Comparison of ENCODE assay signal across 19 cellular contexts in genomic region chr11:61425367-61426131, GRCh38. TPM values are rescaled to one million over a fixed set of nuclear protein-coding genes. Genes with fewer than 3 reads are reported as not detected.
A peak's percentile ranks its signal among the peaks of the same experiment; 100 is the strongest.
DNase-seq lines count a peak whose midpoint lies in the region; ATAC-seq, FAIRE-seq and TF ChIP-seq lines count a peak whose summit lies in the region.
"Had no signal": no experiment of that assay in that cellular context is flagged by ENCODE, and none has a peak within 500 bp of the region (broad histone marks: within the 10 kb centered on the region; RNA-seq: fewer than 3 reads in every experiment).

No MANE protein-coding gene starts in this region.

- no peaks in the 10 kb centered on the region for H3K9me3 Mint-ChIP-seq in dendritic cell treated with granulocyte-macrophage colony-stimulating factor and Interleukin-4, amounts not matched to agents 40 ng/mL and 50 ng/mL, for 4 days
- H3K9me3 Mint-ChIP-seq: activated naive CD4-positive, alpha-beta T cell treated with anti-CD3 and anti-CD28 coated beads for 36 hours had no signal

- TF ChIP-seq EP300 in HepG2 (IDR thresholded peaks at IDR 0.05; ENCODE audit: low read depth in 2 of 2, low read length in 2 of 2) (no peak), HepG2 (CRISPR knock-in tag; IDR thresholded peaks at IDR 0.05; ENCODE audit: borderline replicate concordance) (no peak)

- H3K27ac ChIP-seq in HepG2 (ENCODE audit: extremely low read length, insufficient read depth, low read length) (no peak overlapping the region), right lobe of liver (no peak overlapping the region), OCI-LY7 (ENCODE audit: low read depth, low read length, poor library complexity, severe bottlenecking) (no peak overlapping the region), subcutaneous abdominal adipose tissue (ENCODE audit: low read depth, low read length) (no peak overlapping the region)
- H3K27ac ChIP-seq: heart left ventricle, left ventricle myocardium inferior, Peyer's patch had no signal

- H4K20me1 ChIP-seq in HepG2 (ENCODE audit: insufficient read depth, low read length) = peaks cover 8% of the 10 kb centered on the region; the same call in 1 of the 2 replicates
- peaks cover 30% of the 10 kb centered on the region for H4K20me1 ChIP-seq in OCI-LY7 (ENCODE audit: insufficient read depth, low read length)

- TF ChIP-seq RAD21 in HepG2 (CRISPR knock-in tag; IDR thresholded peaks at IDR 0.05) = no peak

- H3K4me2 ChIP-seq in HepG2 (ENCODE audit: low read depth, low read length) (peak overlapping the region; percentile 3; the same call in 1 of the 2 replicates), OCI-LY7 (ENCODE audit: low read length) (peak overlapping the region; percentile 10; the same call in 1 of the 2 replicates)

- H3K36me3 ChIP-seq in HepG2 (replicated peaks in 1 of 2; ENCODE audit: control insufficient read depth in 1 of 2, insufficient read depth in 2 of 2, low read length in 2 of 2) (peaks cover 13 to 77% of the 10 kb centered on the region in 2 experiments), right lobe of liver (peaks cover 14 to 70% (median 31%) of the 10 kb centered on the region in 4 donors), OCI-LY7 (ENCODE audit: insufficient read depth, low read length) (peaks cover 85% of the 10 kb centered on the region), subcutaneous abdominal adipose tissue (ENCODE audit: control insufficient read depth in 5 of 5, insufficient read depth in 5 of 5, low read length in 5 of 5) (peaks cover 42 to 70% (median 60%) of the 10 kb centered on the region in 5 donors)

- peaks cover 34% of the 10 kb centered on the region for H3K4me1 Mint-ChIP-seq in dendritic cell treated with granulocyte-macrophage colony-stimulating factor and Interleukin-4, amounts not matched to agents 40 ng/mL and 50 ng/mL, for 4 days (ENCODE audit: low read depth)

- H3K9me2 ChIP-seq in OCI-LY7 (ENCODE audit: insufficient read depth, low read length) = no peaks in the 10 kb centered on the region

- in situ Hi-C loops in HepG2 (cut with HindIII; ENCODE audit: extremely low pct_ligation_motif_present, low pct_unique_long_range_greater_than_20kb) = no loop called here

- H2AFZ ChIP-seq in HepG2 (ENCODE audit: low read length) = no peak overlapping the region
- no peak overlapping the region for H2AFZ ChIP-seq in OCI-LY7 (ENCODE audit: low read length)

- no peak for FAIRE-seq in HepG2 (lab: Jason Lieb, UNC)
- FAIRE-seq: D721Med, endometrium had no signal

- no peak overlapping the region for H3K4me3 Mint-ChIP-seq in dendritic cell treated with granulocyte-macrophage colony-stimulating factor and Interleukin-4, amounts not matched to agents 40 ng/mL and 50 ng/mL, for 4 days
- H3K4me3 Mint-ChIP-seq: activated naive CD4-positive, alpha-beta T cell treated with anti-CD3 and anti-CD28 coated beads for 36 hours had no signal

- H3K36me3 Mint-ChIP-seq in dendritic cell treated with granulocyte-macrophage colony-stimulating factor and Interleukin-4, amounts not matched to agents 40 ng/mL and 50 ng/mL, for 4 days (ENCODE audit: low read depth) = peaks cover 100% of the 10 kb centered on the region

- POLR2A ChIA-PET in HepG2 (lab: Yijun Ruan, JAX) (interaction anchor here (2.2 kb wide), 1 partner anchor 33 kb away, joined by 6 read pairs; the partner anchor contains the start of gene TMEM216), OCI-LY7 (lab: Charles Lee) (interaction anchor here (0.9 to 1.0 kb wide), 3 partner anchors 8 to 98 kb away, joined by 3 read pairs; no protein-coding TSS in a partner anchor)

- no peak for DNase-seq in HepG2 (ENCODE audit: low spot score)
- no peak for DNase-seq in right lobe of liver
- DNase-seq in OCI-LY7 (ENCODE audit: low spot score) = no peak
- DNase-seq in posterior vena cava (ENCODE audit: low spot score) = no peak
- no peak for DNase-seq in DMS 273 treated with DMSO at 0.1 percent for 48 hours (lab: John Stamatoyannopoulos, UW)
- DNase-seq: activated CD8-positive, alpha-beta memory T cell treated with anti-CD3 and anti-CD28 coated beads, Interleukin-2, amount 50 U/mL, for 4 hours; activated naive CD4-positive, alpha-beta T cell treated with anti-CD3 and anti-CD28 coated beads for 36 hours; heart left ventricle; left ventricle myocardium inferior; NCI-H1694 treated with DMSO at 0.1 percent for 48 hours; NCI-H345; Peyer's patch had no signal

- intact Hi-C loops in HepG2 (cut with micrococcal nuclease; ENCODE audit: unreplicated experiment) (no loop called here), right lobe of liver (cut with DNase I) (no loop called here), OCI-LY7 (cut with micrococcal nuclease; ENCODE audit: unreplicated experiment) (loop anchor here (5.0 kb wide), 2 partner anchors 63 to 93 kb away; partner anchors contain the start of genes CYB561A3, DDB1, TKFC and TMEM138), posterior vena cava (cut with DNase I) (no loop called here)
- intact Hi-C loops in dendritic cell treated with granulocyte-macrophage colony-stimulating factor and Interleukin-4, amounts not matched to agents 40 ng/mL and 50 ng/mL, for 4 days (cut with micrococcal nuclease) = no loop called here

- H3K9me3 ChIP-seq in HepG2 (ENCODE audit: low read length) (no peaks in the 10 kb centered on the region), right lobe of liver (no peaks in the 10 kb centered on the region), OCI-LY7 (ENCODE audit: low read length) (no peaks in the 10 kb centered on the region), subcutaneous abdominal adipose tissue (ENCODE audit: control insufficient read depth in 5 of 5, low read length in 5 of 5) (no peaks in the 10 kb centered on the region)
- H3K9me3 ChIP-seq: heart left ventricle, left ventricle myocardium inferior, Peyer's patch had no signal

- peak overlapping the region; percentile 28 for H3K27ac Mint-ChIP-seq in dendritic cell treated with granulocyte-macrophage colony-stimulating factor and Interleukin-4, amounts not matched to agents 40 ng/mL and 50 ng/mL, for 4 days
- H3K27ac Mint-ChIP-seq: activated naive CD4-positive, alpha-beta T cell treated with anti-CD3 and anti-CD28 coated beads for 36 hours had no signal

- H3K27me3 ChIP-seq in HepG2 (ENCODE audit: control insufficient read depth in 1 of 2, insufficient read depth in 2 of 2, low read length in 2 of 2) (no peaks in the 10 kb centered on the region; a peak in 2 of 5 replicates), right lobe of liver (no peaks in the 10 kb centered on the region), subcutaneous abdominal adipose tissue (ENCODE audit: control insufficient read depth in 5 of 5, insufficient read depth in 4 of 5, low read length in 5 of 5) (no peaks in the 10 kb centered on the region)
- H3K27me3 ChIP-seq: heart left ventricle, Peyer's patch had no signal

- CTCF ChIA-PET in HepG2 (lab: Yijun Ruan, JAX; ENCODE audit: low intra/inter-chr PET ratio, low total read pairs) (no interaction called here), OCI-LY7 (lab: Charles Lee; ENCODE audit: unreplicated experiment) (interaction anchor here (0.5 kb wide), 1 partner anchor 27 kb away, joined by 3 read pairs; no protein-coding TSS in a partner anchor)

- 100% methylated on average over 1 of the region's 1 CpG for WGBS in HepG2 (ENCODE audit: low lambda C conversion rate)
- 78% methylated on average over 1 of the region's 1 CpG for WGBS in right lobe of liver (ENCODE audit: insufficient coverage, low coverage, low lambda C conversion rate, missing lambda C conversion rate)

- H3K79me2 ChIP-seq in HepG2 (ENCODE audit: insufficient read depth, low read length) (peaks cover 58% of the 10 kb centered on the region), OCI-LY7 (ENCODE audit: insufficient read depth, low read depth, low read length) (peaks cover 86% of the 10 kb centered on the region)

- H3K4me3 ChIP-seq in HepG2 (replicated peaks in 1 of 3; ENCODE audit: insufficient read depth in 1 of 3, low read depth in 2 of 3, low read length in 3 of 3) (no peak overlapping the region), right lobe of liver (no peak overlapping the region), OCI-LY7 (ENCODE audit: low read depth, low read length, poor library complexity, severe bottlenecking) (no peak overlapping the region), subcutaneous abdominal adipose tissue (ENCODE audit: low read depth in 1 of 5, low read length in 5 of 5) (no peak overlapping the region)
- H3K4me3 ChIP-seq: heart left ventricle, left ventricle myocardium inferior, Peyer's patch had no signal

- no peak overlapping the region for H3K9ac ChIP-seq in HepG2 (ENCODE audit: insufficient read depth, low read depth, low read length)
- H3K9ac ChIP-seq in subcutaneous abdominal adipose tissue (ENCODE audit: low read length in 5 of 5) = peak overlapping the region in 3 of 5 donors; percentile 39 to 54 (median 47)

- TF ChIP-seq POLR2A in HepG2 (IDR thresholded peaks at IDR 0.05; ENCODE audit: insufficient read depth in 1 of 2, low read depth in 2 of 2, low read length in 2 of 2) (no peak), right lobe of liver (IDR thresholded peaks at IDR 0.05) (no peak)

- H3K27me3 Mint-ChIP-seq in dendritic cell treated with granulocyte-macrophage colony-stimulating factor and Interleukin-4, amounts not matched to agents 40 ng/mL and 50 ng/mL, for 4 days = no peaks in the 10 kb centered on the region

- H3K4me1 ChIP-seq in HepG2 (ENCODE audit: insufficient read depth, low read length) (peaks cover 30% of the 10 kb centered on the region), right lobe of liver (peaks cover 0 to 10% (median 4%) of the 10 kb centered on the region in 4 donors), OCI-LY7 (ENCODE audit: insufficient read depth, low read length, poor library complexity, severe bottlenecking) (peaks cover 18% of the 10 kb centered on the region), subcutaneous abdominal adipose tissue (ENCODE audit: control insufficient read depth in 5 of 5, insufficient read depth in 5 of 5, low read length in 5 of 5) (peaks cover 3 to 22% (median 14%) of the 10 kb centered on the region in 5 donors)

- ATAC-seq in HepG2 = no peak
- no peak for ATAC-seq in right lobe of liver
- no peak for ATAC-seq in GM21360 (IDR thresholded peaks at IDR 0.05; ENCODE audit: unreplicated experiment)
- ATAC-seq: heart left ventricle, sciatic nerve had no signal

- BruUV-seq in HepG2 (replicated peaks; lab: Mats Ljungman, UMichigan) = no TSS peak
- no TSS peak for BruUV-seq in OCI-LY7 (replicated peaks; lab: Mats Ljungman, UMichigan)

- TF ChIP-seq CTCF in HepG2 (CRISPR knock-in tag; IDR thresholded peaks at IDR 0.05) (no peak), right lobe of liver (IDR thresholded peaks at IDR 0.05) (no peak), OCI-LY7 (conservative IDR thresholded peaks at IDR 0.05; ENCODE audit: low read length) (no peak)

RNA-seq across cellular contexts. Expression of gene CPSF7, which starts 4.2 kb away (rescaled TPM):
- total RNA-seq in HepG2 (2016; rRNA removed; fragmentation: Illumina TruSeq; extraction: Trizol) (29.4 and 34.1 TPM in 2 replicates), right lobe of liver (10 to 100 TPM; 16.7 to 52.0 (median 31.7) TPM), OCI-LY7 (2022) (128 and 153 TPM in 2 replicates), posterior vena cava (10 to 100 TPM; 51.5 to 52.0 TPM)
- 7.3 and 8.6 TPM in 2 replicates for total RNA-seq in HepG2 (2016; cell fraction: cytosol; rRNA removed; fragmentation: Illumina TruSeq; extraction: Trizol; ENCODE audit: low read depth)
- 25.4 and 37.8 TPM in 2 replicates for total RNA-seq in HepG2 (2016; cell fraction: insoluble cytoplasmic fraction; rRNA removed; fragmentation: Illumina TruSeq; extraction: Trizol)
- total RNA-seq in HepG2 (2016; cell fraction: membrane; rRNA removed; fragmentation: Illumina TruSeq; extraction: Trizol) = 19.4 and 20.2 TPM in 2 replicates
- 48.4 and 51.2 TPM in 2 replicates for total RNA-seq in HepG2 (2016; cell fraction: nucleus; rRNA removed; fragmentation: Illumina TruSeq; extraction: Trizol)
- polyA plus RNA-seq in HepG2 (2011; rRNA removed) = 36.8 and 40.6 TPM in 2 replicates
- polyA plus RNA-seq in HepG2 (2011; cell fraction: cytosol; rRNA removed) = 16.4 and 19.7 TPM in 2 replicates
- polyA plus RNA-seq in HepG2 (2011; cell fraction: nucleus; rRNA removed) = 110 and 125 TPM in 2 replicates
- 47.5 and 48.9 TPM in 2 replicates for polyA plus RNA-seq in HepG2 (2012)
- 3.7 and 4.1 TPM in 2 replicates for polyA plus RNA-seq in HepG2 (2016; cell fraction: cytosol; fragmentation: Illumina TruSeq; extraction: Trizol; ENCODE audit: low read depth)
- polyA plus RNA-seq in HepG2 (2016; cell fraction: insoluble cytoplasmic fraction; fragmentation: Illumina TruSeq; extraction: Trizol; ENCODE audit: low read depth) = 36.9 and 49.6 TPM in 2 replicates
- polyA plus RNA-seq in HepG2 (2016; cell fraction: membrane; fragmentation: Illumina TruSeq; extraction: Trizol; ENCODE audit: low read depth) = 13.1 and 15.0 TPM in 2 replicates
- polyA plus RNA-seq in HepG2 (2016; cell fraction: nucleus; fragmentation: Illumina TruSeq; extraction: Trizol; ENCODE audit: insufficient read depth, low read depth) = 151 and 159 TPM in 2 replicates
- 43.6 and 128 TPM in 2 replicates for polyA minus RNA-seq in HepG2 (2011; rRNA and poly(A)+ RNA removed; ENCODE audit: low replicate concordance)
- 14.5 and 17.3 TPM in 2 replicates for polyA minus RNA-seq in HepG2 (2011; cell fraction: cytosol; rRNA and poly(A)+ RNA removed)
- polyA minus RNA-seq in HepG2 (2011; cell fraction: nucleus; rRNA and poly(A)+ RNA removed) = 56.7 and 63.0 TPM in 2 replicates
- total RNA-seq in OCI-LY7 (2014; rRNA removed; shearing (Covaris generic)) = 56.1 and 69.4 TPM in 2 replicates

RNA-seq across cellular contexts. Expression of gene SDHAF2, which starts 4.4 kb away (rescaled TPM):
- total RNA-seq in HepG2 (2016; rRNA removed; fragmentation: Illumina TruSeq; extraction: Trizol) (44.2 and 53.3 TPM in 2 replicates), right lobe of liver (10 to 100 TPM; 17.7 to 62.5 (median 23.3) TPM), OCI-LY7 (2022) (28.0 and 33.3 TPM in 2 replicates), posterior vena cava (10 to 100 TPM; 23.4 to 24.9 TPM)
- 30.3 and 32.6 TPM in 2 replicates for total RNA-seq in HepG2 (2016; cell fraction: cytosol; rRNA removed; fragmentation: Illumina TruSeq; extraction: Trizol; ENCODE audit: low read depth)
- total RNA-seq in HepG2 (2016; cell fraction: insoluble cytoplasmic fraction; rRNA removed; fragmentation: Illumina TruSeq; extraction: Trizol) = 44.0 and 50.9 TPM in 2 replicates
- total RNA-seq in HepG2 (2016; cell fraction: membrane; rRNA removed; fragmentation: Illumina TruSeq; extraction: Trizol) = 39.7 and 41.1 TPM in 2 replicates
- total RNA-seq in HepG2 (2016; cell fraction: nucleus; rRNA removed; fragmentation: Illumina TruSeq; extraction: Trizol) = 25.6 and 36.2 TPM in 2 replicates
- polyA plus RNA-seq in HepG2 (2011; rRNA removed) = 70.4 and 70.5 TPM in 2 replicates
- polyA plus RNA-seq in HepG2 (2011; cell fraction: cytosol; rRNA removed) = 81.8 and 87.8 TPM in 2 replicates
- 26.5 and 33.7 TPM in 2 replicates for polyA plus RNA-seq in HepG2 (2011; cell fraction: nucleus; rRNA removed)
- polyA plus RNA-seq in HepG2 (2012) = 25.1 and 33.9 TPM in 2 replicates
- polyA plus RNA-seq in HepG2 (2016; cell fraction: cytosol; fragmentation: Illumina TruSeq; extraction: Trizol; ENCODE audit: low read depth) = 25.0 and 26.0 TPM in 2 replicates
- 65.1 and 67.8 TPM in 2 replicates for polyA plus RNA-seq in HepG2 (2016; cell fraction: insoluble cytoplasmic fraction; fragmentation: Illumina TruSeq; extraction: Trizol; ENCODE audit: low read depth)
- polyA plus RNA-seq in HepG2 (2016; cell fraction: membrane; fragmentation: Illumina TruSeq; extraction: Trizol; ENCODE audit: low read depth) = 38.0 and 41.3 TPM in 2 replicates
- 48.1 and 64.5 TPM in 2 replicates for polyA plus RNA-seq in HepG2 (2016; cell fraction: nucleus; fragmentation: Illumina TruSeq; extraction: Trizol; ENCODE audit: insufficient read depth, low read depth)
- polyA minus RNA-seq in HepG2 (2011; rRNA and poly(A)+ RNA removed; ENCODE audit: low replicate concordance) = 102 and 166 TPM in 2 replicates
- polyA minus RNA-seq in HepG2 (2011; cell fraction: cytosol; rRNA and poly(A)+ RNA removed) = 21.2 and 24.1 TPM in 2 replicates
- polyA minus RNA-seq in HepG2 (2011; cell fraction: nucleus; rRNA and poly(A)+ RNA removed) = 54.1 and 63.3 TPM in 2 replicates
- 40.6 and 41.2 TPM in 2 replicates for total RNA-seq in OCI-LY7 (2014; rRNA removed; shearing (Covaris generic))

RNA-seq across cellular contexts. Expression of gene TMEM216, which starts 33.2 kb away (rescaled TPM):
- total RNA-seq in HepG2 (2016; rRNA removed; fragmentation: Illumina TruSeq; extraction: Trizol) = 25.2 and 25.4 TPM in 2 replicates
- total RNA-seq in HepG2 (2016; cell fraction: cytosol; rRNA removed; fragmentation: Illumina TruSeq; extraction: Trizol; ENCODE audit: low read depth) = 33.0 and 38.9 TPM in 2 replicates
- total RNA-seq in HepG2 (2016; cell fraction: insoluble cytoplasmic fraction; rRNA removed; fragmentation: Illumina TruSeq; extraction: Trizol) = 23.9 and 27.8 TPM in 2 replicates
- 43.9 and 52.8 TPM in 2 replicates for total RNA-seq in HepG2 (2016; cell fraction: membrane; rRNA removed; fragmentation: Illumina TruSeq; extraction: Trizol)
- total RNA-seq in HepG2 (2016; cell fraction: nucleus; rRNA removed; fragmentation: Illumina TruSeq; extraction: Trizol) = 15.8 and 17.5 TPM in 2 replicates
- polyA plus RNA-seq in HepG2 (2011; rRNA removed) = 53.7 and 60.1 TPM in 2 replicates
- 44.7 and 56.5 TPM in 2 replicates for polyA plus RNA-seq in HepG2 (2011; cell fraction: cytosol; rRNA removed)
- 20.0 and 25.6 TPM in 2 replicates for polyA plus RNA-seq in HepG2 (2011; cell fraction: nucleus; rRNA removed)
- 17.5 and 21.3 TPM in 2 replicates for polyA plus RNA-seq in HepG2 (2012)
- polyA plus RNA-seq in HepG2 (2016; cell fraction: cytosol; fragmentation: Illumina TruSeq; extraction: Trizol; ENCODE audit: low read depth) = 45.4 and 52.3 TPM in 2 replicates
- polyA plus RNA-seq in HepG2 (2016; cell fraction: insoluble cytoplasmic fraction; fragmentation: Illumina TruSeq; extraction: Trizol; ENCODE audit: low read depth) = 31.2 and 31.8 TPM in 2 replicates
- polyA plus RNA-seq in HepG2 (2016; cell fraction: membrane; fragmentation: Illumina TruSeq; extraction: Trizol; ENCODE audit: low read depth) = 53.1 and 57.7 TPM in 2 replicates
- 33.0 and 35.6 TPM in 2 replicates for polyA plus RNA-seq in HepG2 (2016; cell fraction: nucleus; fragmentation: Illumina TruSeq; extraction: Trizol; ENCODE audit: insufficient read depth, low read depth)
- 13.9 and 44.9 TPM in 2 replicates for polyA minus RNA-seq in HepG2 (2011; rRNA and poly(A)+ RNA removed; ENCODE audit: low replicate concordance)
- polyA minus RNA-seq in HepG2 (2011; cell fraction: cytosol; rRNA and poly(A)+ RNA removed) = 11.1 and 12.6 TPM in 2 replicates
- polyA minus RNA-seq in HepG2 (2011; cell fraction: nucleus; rRNA and poly(A)+ RNA removed) = 11.3 and 19.4 TPM in 2 replicates
- 1 to 10 TPM; 1.7 to 3.9 (median 2.0) TPM for total RNA-seq in right lobe of liver
- total RNA-seq in OCI-LY7 (2014; rRNA removed; shearing (Covaris generic)) = 0.64 and 1.4 TPM in 2 replicates
- total RNA-seq in OCI-LY7 (2022) = 1.8 and 2.5 TPM in 2 replicates
- 1 to 10 TPM; 7.0 to 7.1 TPM for total RNA-seq in posterior vena cava
- total RNA-seq: G401 had no signal
